Comparison of ENCODE assay signal across 19 cellular contexts in the genomic region with DNA sequence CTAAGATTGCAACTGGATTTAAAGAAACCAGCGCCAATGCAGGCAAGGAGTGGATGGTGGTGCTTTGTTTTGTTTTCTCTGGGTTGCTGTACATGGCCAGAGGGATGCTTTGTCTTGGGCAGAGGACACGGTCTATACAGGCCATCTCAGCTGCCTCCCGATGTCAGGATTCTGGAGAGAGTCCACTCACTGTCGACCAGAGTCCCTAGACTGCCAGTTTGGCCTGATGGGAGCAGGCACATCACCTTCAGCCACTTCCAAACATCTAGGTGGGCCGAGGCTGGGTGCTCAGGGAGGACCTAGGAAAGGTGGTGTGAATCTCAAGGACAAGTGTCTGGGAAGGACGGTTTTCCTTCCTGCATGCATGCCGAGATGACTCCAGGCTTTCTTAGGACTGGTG.
"Had no signal": no experiment of that assay in that cellular context is flagged by ENCODE, and none has a peak within 500 bp of the region (broad histone marks: within the 10 kb centered on the region; RNA-seq: fewer than 3 reads in every experiment).

No MANE protein-coding gene starts in this region.

- H3K27ac ChIP-seq: esophagus squamous epithelium, gastrocnemius medialis, heart right ventricle, left lung, lower lobe of right lung had no signal

- H3K4me1 ChIP-seq: esophagus squamous epithelium, gastrocnemius medialis, left lung, lower lobe of right lung had no signal

- H3K9me3 Mint-ChIP-seq: dendritic cell treated with granulocyte-macrophage colony-stimulating factor and Interleukin-4, amounts not matched to agents 40 ng/mL and 50 ng/mL, for 4 days; effector memory CD8-positive, alpha-beta T cell had no signal

- H3K36me3 ChIP-seq: esophagus squamous epithelium, gastrocnemius medialis, heart right ventricle, left lung, lower lobe of right lung had no signal

- H3K36me3 Mint-ChIP-seq: naive B cell had no signal

- H3K4me3 Mint-ChIP-seq: dendritic cell treated with granulocyte-macrophage colony-stimulating factor and Interleukin-4, amounts not matched to agents 40 ng/mL and 50 ng/mL, for 4 days; effector memory CD8-positive, alpha-beta T cell had no signal

- H3K4me3 ChIP-seq: esophagus squamous epithelium, gastrocnemius medialis, heart right ventricle, left lung, lower lobe of right lung had no signal

- H3K4me1 Mint-ChIP-seq: naive B cell had no signal

- H3K27me3 Mint-ChIP-seq: effector memory CD8-positive, alpha-beta T cell had no signal

- DNase-seq: cortex of kidney; effector CD8-positive, alpha-beta T cell; effector memory CD8-positive, alpha-beta T cell; esophagus squamous epithelium; foreskin fibroblast; foreskin melanocyte; gastrocnemius medialis; glutamatergic neuron; head of caudate nucleus; heart right ventricle; hippocampal formation; left cardiac atrium; left lung; left ventricle myocardium superior; lower lobe of right lung; mesenchymal stem cell; midbrain; naive B cell had no signal

- H3K27ac Mint-ChIP-seq: dendritic cell treated with granulocyte-macrophage colony-stimulating factor and Interleukin-4, amounts not matched to agents 40 ng/mL and 50 ng/mL, for 4 days; naive B cell had no signal

- H3K9me3 ChIP-seq: esophagus squamous epithelium, gastrocnemius medialis, left lung, lower lobe of right lung had no signal

- ATAC-seq: effector memory CD8-positive, alpha-beta T cell; gastrocnemius medialis; heart right ventricle; left cardiac atrium; left lung; left ventricle myocardium superior; lower lobe of right lung had no signal

- H3K27me3 ChIP-seq: esophagus squamous epithelium, gastrocnemius medialis, heart right ventricle, left lung had no signal
